ENCODE assay signal across 26 cellular contexts in genomic region chr7:48045205-48045765, GRCh38. TPM values are rescaled to one million over a fixed set of nuclear protein-coding genes. Genes with fewer than 3 reads are reported as not detected.
"Had no signal": no experiment of that assay in that cellular context is flagged by ENCODE, and none has a peak within 500 bp of the region (broad histone marks: within the 10 kb centered on the region; RNA-seq: fewer than 3 reads in every experiment).

No MANE protein-coding gene starts in this region.

- H3K27me3 Mint-ChIP-seq: naive thymus-derived CD4-positive, alpha-beta T cell had no signal

- H3K4me3 Mint-ChIP-seq: brain; dendritic cell treated with granulocyte-macrophage colony-stimulating factor and Interleukin-4, amounts not matched to agents 40 ng/mL and 50 ng/mL, for 4 days; T-helper 2 cell treated with Interferon-gamma antibody and Interleukin-4, amounts not matched to agents 5 μg/mL and 100 μg/mL, for 36 hours had no signal

- DNase-seq: activated CD4-positive, alpha-beta T cell treated with anti-CD3 and anti-CD28 coated beads for 1 hour; activated CD4-positive, alpha-beta T cell treated with anti-CD3 and anti-CD28 coated beads, Interleukin-2, amount 50 U/mL, for 4 hours; activated effector memory CD4-positive, alpha-beta T cell treated with Interleukin-2 at 50 U/mL for 16 hours; activated T-cell treated with anti-CD3 and anti-CD28 coated beads, Interleukin-2, amount 50 U/mL, for 48 hours; aorta; effector CD4-positive, alpha-beta T cell; foreskin melanocyte; kidney glomerular epithelial cell; left ventricle myocardium inferior; naive thymus-derived CD4-positive, alpha-beta T cell; retina; stimulated activated CD4-positive, alpha-beta T cell treated with anti-CD3 and anti-CD28 coated beads, Interleukin-4, amount 100 ng/mL, for 1 hour; stimulated activated naive CD8-positive, alpha-beta T cell treated with anti-CD3 and anti-CD28 coated beads, Interleukin-15, Interleukin-2, amounts not matched to agents 100 U/mL and 50 U/mL, for 24 hours; SW 1271; thyroid gland had no signal

- H3K4me1 Mint-ChIP-seq: brain had no signal

- H3K27ac Mint-ChIP-seq: brain; dendritic cell treated with granulocyte-macrophage colony-stimulating factor and Interleukin-4, amounts not matched to agents 40 ng/mL and 50 ng/mL, for 4 days; progenitor cell of endocrine pancreas; T-helper 2 cell treated with Interferon-gamma antibody and Interleukin-4, amounts not matched to agents 5 μg/mL and 100 μg/mL, for 36 hours had no signal

- H3K36me3 Mint-ChIP-seq: activated naive CD4-positive, alpha-beta T cell treated with anti-CD3 and anti-CD28 coated beads, Interleukin-2, amount 50 U/mL, for 72 hours; brain; naive thymus-derived CD4-positive, alpha-beta T cell had no signal

- H3K9me3 Mint-ChIP-seq: activated naive CD4-positive, alpha-beta T cell treated with anti-CD3 and anti-CD28 coated beads, Interleukin-2, amount 50 U/mL, for 72 hours; brain; dendritic cell treated with granulocyte-macrophage colony-stimulating factor and Interleukin-4, amounts not matched to agents 40 ng/mL and 50 ng/mL, for 4 days; naive thymus-derived CD4-positive, alpha-beta T cell; T-helper 2 cell treated with Interferon-gamma antibody and Interleukin-4, amounts not matched to agents 5 μg/mL and 100 μg/mL, for 36 hours had no signal

- ATAC-seq: naive thymus-derived CD4-positive, alpha-beta T cell; stimulated activated naive CD8-positive, alpha-beta T cell treated with anti-CD3 and anti-CD28 coated beads, Interleukin-15, Interleukin-2, amounts not matched to agents 100 U/mL and 50 U/mL, for 24 hours had no signal

RNA-seq across cellular contexts. Expression of gene C7orf57, which starts 9.9 kb away (rescaled TPM):
- total RNA-seq: aorta, cardiac septum, left ventricle myocardium inferior, lung microvascular endothelial cell, osteocyte, progenitor cell of endocrine pancreas, thyroid gland had no signal
- polyA plus RNA-seq: adipose tissue, aorta, urinary bladder had no signal

RNA-seq across cellular contexts. Expression of gene SUN3, which starts 16.4 kb away (rescaled TPM):
- total RNA-seq: activated naive CD4-positive, alpha-beta T cell treated with anti-CD3 and anti-CD28 coated beads, Interleukin-2, amount 50 U/mL, for 72 hours; aorta; cardiac septum; left ventricle myocardium inferior; lung microvascular endothelial cell; osteocyte; progenitor cell of endocrine pancreas; subcutaneous adipose tissue; thyroid gland; urinary bladder had no signal
- polyA plus RNA-seq: adipose tissue, aorta, urinary bladder had no signal
